ENCODE assay signal across 18 cellular contexts in the genomic region with DNA sequence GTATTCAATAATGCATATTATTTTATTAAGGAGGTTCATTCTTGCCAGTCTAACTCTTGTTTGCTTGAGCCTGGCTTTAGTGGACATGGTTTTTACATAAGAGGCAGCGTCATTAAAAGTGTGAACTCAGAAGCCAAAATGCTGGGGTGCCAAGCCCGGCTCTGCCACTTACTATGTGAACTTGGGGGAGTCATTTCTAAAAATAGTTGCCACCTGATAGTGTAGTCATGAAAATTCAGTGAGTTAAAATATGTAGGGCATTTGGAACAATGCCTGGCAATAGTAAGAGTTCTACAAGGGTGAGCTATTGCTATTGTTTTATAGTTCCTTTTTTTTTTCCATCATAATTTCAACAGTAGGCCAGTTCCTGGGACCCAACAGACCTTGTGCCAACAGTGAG. TPM values are rescaled to one million over a fixed set of nuclear protein-coding genes. Genes with fewer than 3 reads are reported as not detected.
DNase-seq lines count a peak whose midpoint lies in the region; ATAC-seq and TF ChIP-seq lines count a peak whose summit lies in the region.
"Had no signal": no experiment of that assay in that cellular context is flagged by ENCODE, and none has a peak within 500 bp of the region (broad histone marks: within the 10 kb centered on the region; RNA-seq: fewer than 3 reads in every experiment).

No MANE protein-coding gene starts in this region.

- H3K4me3 ChIP-seq in heart left ventricle (no peak overlapping the region), skeletal muscle tissue (ENCODE audit: low read length in 3 of 3) (no peak overlapping the region), upper lobe of right lung (no peak overlapping the region)
- H3K4me3 ChIP-seq: A549, BLaER1 had no signal

- 17 to 33% (median 29%) methylated on average over 2 of the region's 2 CpGs for WGBS in heart left ventricle, 4 donors

- H3K27me3 ChIP-seq in heart left ventricle (no peaks in the 10 kb centered on the region), skeletal muscle tissue (ENCODE audit: control insufficient read depth in 3 of 3, insufficient read depth in 3 of 3, low read length in 3 of 3) (no peaks in the 10 kb centered on the region), upper lobe of right lung (no peaks in the 10 kb centered on the region)
- H3K27me3 ChIP-seq: BLaER1 had no signal

- DNase-seq in heart left ventricle: no peak
- DNase-seq in cardiac septum (ENCODE audit: low spot score): no peak
- peak; percentile 39 for DNase-seq in MV-4-11 (lab: John Stamatoyannopoulos, UW)
- DNase-seq in iris pigment epithelial cell (ENCODE audit: low read depth): peak; percentile 14
- no peak for DNase-seq in upper lobe of right lung
- DNase-seq in DMS53 (lab: John Stamatoyannopoulos, UW): no peak
- DNase-seq: CD4-positive, alpha-beta memory T cell; DMS153; KBM-7; NCI-H1092 treated with DMSO at 0.1 percent for 48 hours; NCI-H146; NCI-H2081; SHP77 treated with DMSO at 0.1 percent for 48 hours had no signal

- TF ChIP-seq POLR2A in heart left ventricle (IDR thresholded peaks at IDR 0.05): no peak

- intact Hi-C loops in heart left ventricle (cut with DNase I): no loop called here
- intact Hi-C loops in cardiac septum (cut with DNase I): no loop called here
- intact Hi-C loops in upper lobe of right lung (cut with DNase I): no loop called here

- H3K27ac ChIP-seq in heart left ventricle: no peak overlapping the region
- H3K27ac ChIP-seq in skeletal muscle tissue (ENCODE audit: low read depth, low read length): peak overlapping the region; percentile 20
- H3K27ac ChIP-seq in upper lobe of right lung: no peak overlapping the region
- H3K27ac ChIP-seq: A549, BLaER1 had no signal

- H3K4me1 ChIP-seq in heart left ventricle: peaks cover 0 to 8% (median 0%) of the 10 kb centered on the region in 12 donors
- peaks cover 7 to 15% (median 14%) of the 10 kb centered on the region in 3 donors for H3K4me1 ChIP-seq in skeletal muscle tissue (ENCODE audit: control insufficient read depth in 3 of 3, insufficient read depth in 3 of 3, low read length in 3 of 3)
- no peaks in the 10 kb centered on the region for H3K4me1 ChIP-seq in upper lobe of right lung
- H3K4me1 ChIP-seq: A549 had no signal

- ATAC-seq in heart left ventricle: peak; percentile 21 to 80 (median 64)
- no peak for ATAC-seq in upper lobe of right lung
- ATAC-seq in GM18511 (IDR thresholded peaks at IDR 0.05; ENCODE audit: unreplicated experiment): no peak
- ATAC-seq: A549 had no signal

- no peaks in the 10 kb centered on the region for H3K9me3 ChIP-seq in heart left ventricle
- H3K9me3 ChIP-seq in skeletal muscle tissue (ENCODE audit: control insufficient read depth in 3 of 3, low read length in 3 of 3): no peaks in the 10 kb centered on the region
- H3K9me3 ChIP-seq in upper lobe of right lung: no peaks in the 10 kb centered on the region
- H3K9me3 ChIP-seq: A549, BLaER1 had no signal

- H3K36me3 ChIP-seq in heart left ventricle (no peaks in the 10 kb centered on the region), skeletal muscle tissue (ENCODE audit: control insufficient read depth in 3 of 3, insufficient read depth in 3 of 3, low read length in 3 of 3) (no peaks in the 10 kb centered on the region), upper lobe of right lung (no peaks in the 10 kb centered on the region)
- H3K36me3 ChIP-seq: BLaER1 had no signal

- TF ChIP-seq CTCF in heart left ventricle (IDR thresholded peaks at IDR 0.05) (no peak), upper lobe of right lung (IDR thresholded peaks at IDR 0.05) (no peak)

- H3K9ac ChIP-seq in skeletal muscle tissue (ENCODE audit: low read depth in 1 of 3, low read length in 3 of 3): no peak overlapping the region
- H3K9ac ChIP-seq: BLaER1 had no signal

RNA-seq across cellular contexts. Expression of gene TENM4, which starts 49.9 kb away (rescaled TPM):
- total RNA-seq in heart left ventricle (1 to 10 TPM in 6 of 9 donors, under 1 TPM in 3; 0.20 to 6.4 (median 1.4) TPM), cardiac septum (3.4 TPM), skeletal muscle tissue (18.3 TPM), upper lobe of right lung (4.3 TPM)
- under 1 TPM; 0.08 to 0.71 TPM for polyA plus RNA-seq in heart left ventricle
- total RNA-seq: NCI-H460 had no signal

Comparison
In these comparisons a context has a peak if more than half of its experiments do, and no peak if none do; other contexts are left out.
1. ATAC-seq: peak in heart left ventricle (4 of 4); none in upper lobe of right lung (single experiment) and GM18511 (single experiment).
2. DNase-seq: peak in MV-4-11 (single experiment) and iris pigment epithelial cell (single experiment); none in heart left ventricle (0 of 5), cardiac septum (single experiment), upper lobe of right lung (single experiment) and DMS53 (single experiment).